ENCODE assay signal across 2 cellular contexts in the genomic region with DNA sequence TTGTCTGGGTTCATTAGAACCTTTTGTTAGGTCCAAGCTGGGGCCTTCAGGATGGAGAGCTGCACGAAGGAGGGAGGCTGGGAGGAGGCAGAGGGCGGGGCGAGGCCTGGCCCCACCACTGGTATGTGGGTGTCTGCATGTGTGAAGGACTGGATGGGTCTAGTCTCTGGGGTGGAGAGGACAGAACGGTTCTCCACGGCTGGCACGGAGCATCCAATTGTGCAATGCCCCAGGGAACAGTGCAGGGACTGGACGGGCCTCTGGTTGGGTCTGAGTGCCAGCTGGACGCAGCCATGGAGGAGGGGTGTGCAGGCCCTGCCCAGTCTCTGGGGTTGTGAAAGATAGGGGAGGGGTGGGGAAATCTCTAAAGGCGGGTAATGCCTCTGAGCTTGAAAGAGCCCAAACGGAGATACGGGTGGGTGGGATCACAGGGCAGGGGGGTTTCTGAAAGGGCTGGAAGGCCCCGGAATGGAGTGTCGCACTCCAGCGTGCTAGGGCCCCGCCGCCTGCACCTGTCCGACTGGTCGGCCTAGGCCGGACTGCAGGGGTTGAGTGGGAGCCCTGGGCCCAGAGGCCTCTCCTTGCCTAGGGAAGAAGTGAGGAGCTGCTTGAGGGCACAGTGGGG.
TF ChIP-seq lines count a peak whose summit lies in the region.

No MANE protein-coding gene starts in this region.

TF ChIP-seq in HEK293, 187 proteins besides CTCF, POLR2A, EP300 and RAD21:
- TF ChIP-seq SETDB1 (IDR thresholded peaks at IDR 0.05; ENCODE audit: insufficient read length, low read length) (no peak), KLF1 (tag by site-specific recombination; IDR thresholded peaks at IDR 0.05) (peak; percentile 35; the same call in 1 of the 2 replicates), ZNF555 (tag by site-specific recombination; conservative IDR thresholded peaks at IDR 0.05) (no peak), ZFHX2 (tag by site-specific recombination; conservative IDR thresholded peaks at IDR 0.05) (peak; percentile 23; the same call in 1 of the 2 replicates), ZNF433 (tag by site-specific recombination; IDR thresholded peaks at IDR 0.05; ENCODE audit: low read depth) (no peak), ZNF664 (tag by site-specific recombination; IDR thresholded peaks at IDR 0.05) (no peak), ZNF626 (tag by site-specific recombination; IDR thresholded peaks at IDR 0.05) (no peak), ZNF501 (tag by site-specific recombination; IDR thresholded peaks at IDR 0.05) (no peak)

TF ChIP-seq in H1, 55 proteins besides CTCF, POLR2A, EP300 and RAD21:
- TF ChIP-seq RBBP5 (IDR thresholded peaks at IDR 0.05; ENCODE audit: borderline replicate concordance, low read depth, low read length), result 0 out of 2 replicates have a peak, but pooled peaks have one; percentile 1
- TF ChIP-seq KDM4A (IDR thresholded peaks at IDR 0.05; ENCODE audit: low read depth, low read length, severe bottlenecking), result no peak
